Comparison of ENCODE assay signal across 1 cellular context in genomic region chr2:151261977-151262291, GRCh38.
TF ChIP-seq lines count a peak whose summit lies in the region.

No MANE protein-coding gene starts in this region.

TF ChIP-seq in H1, 55 proteins besides CTCF, POLR2A, EP300 and RAD21:
- no peak for TF ChIP-seq YY1 (IDR thresholded peaks at IDR 0.05; ENCODE audit: low read depth, low read length)
- no peak for TF ChIP-seq ATF3 (IDR thresholded peaks at IDR 0.05; ENCODE audit: insufficient read depth, low read depth, low read length)
- TF ChIP-seq TAF7 (optimal IDR thresholded peaks at IDR 0.05; ENCODE audit: borderline replicate concordance, low read depth, low read length), result no peak
- no peak for TF ChIP-seq CHD2 (IDR thresholded peaks at IDR 0.05; ENCODE audit: low read length)
- no peak for TF ChIP-seq TAF1 (IDR thresholded peaks at IDR 0.05; ENCODE audit: low read depth, low read length)
- no peak for TF ChIP-seq HDAC2 (IDR thresholded peaks at IDR 0.05; ENCODE audit: borderline replicate concordance in 1 of 2, low read depth in 2 of 2, low read length in 2 of 2)
